1 cellular context compared by ENCODE assay signal in the genomic region with DNA sequence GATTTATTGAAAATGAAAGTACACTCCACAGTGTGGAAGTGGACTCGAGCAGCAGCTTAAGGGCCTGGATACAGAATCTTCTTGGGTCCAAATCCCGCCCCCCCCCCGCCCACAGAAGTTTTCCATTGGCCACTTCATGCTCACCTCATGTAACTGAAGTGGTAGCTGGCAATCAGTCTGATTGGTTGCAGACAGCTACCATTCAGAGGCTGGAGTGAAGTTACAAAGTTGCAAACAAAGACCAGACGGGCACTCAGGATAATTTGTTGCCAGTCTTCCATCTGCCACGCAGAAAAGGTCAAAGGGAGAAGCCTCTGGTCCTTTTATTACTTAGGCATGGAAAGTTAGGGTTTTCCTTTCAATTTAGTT.
TF ChIP-seq lines count a peak whose summit lies in the region.

No MANE protein-coding gene starts in this region.

TF ChIP-seq in WTC11, 78 proteins besides CTCF, POLR2A, EP300 and RAD21 (continued from another document):
- TF ChIP-seq, protein P1, sequence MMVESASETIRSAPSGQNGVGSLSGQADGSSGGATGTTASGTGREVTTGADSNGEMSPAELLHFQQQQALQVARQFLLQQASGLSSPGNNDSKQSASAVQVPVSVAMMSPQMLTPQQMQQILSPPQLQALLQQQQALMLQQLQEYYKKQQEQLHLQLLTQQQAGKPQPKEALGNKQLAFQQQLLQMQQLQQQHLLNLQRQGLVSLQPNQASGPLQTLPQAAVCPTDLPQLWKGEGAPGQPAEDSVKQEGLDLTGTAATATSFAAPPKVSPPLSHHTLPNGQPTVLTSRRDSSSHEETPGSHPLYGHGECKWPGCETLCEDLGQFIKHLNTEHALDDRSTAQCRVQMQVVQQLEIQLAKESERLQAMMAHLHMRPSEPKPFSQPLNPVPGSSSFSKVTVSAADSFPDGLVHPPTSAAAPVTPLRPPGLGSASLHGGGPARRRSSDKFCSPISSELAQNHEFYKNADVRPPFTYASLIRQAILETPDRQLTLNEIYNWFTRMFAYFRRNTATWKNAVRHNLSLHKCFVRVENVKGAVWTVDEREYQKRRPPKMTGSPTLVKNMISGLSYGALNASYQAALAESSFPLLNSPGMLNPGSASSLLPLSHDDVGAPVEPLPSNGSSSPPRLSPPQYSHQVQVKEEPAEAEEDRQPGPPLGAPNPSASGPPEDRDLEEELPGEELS (CRISPR knock-in tag; IDR thresholded peaks at IDR 0.05) = no peak
- TF ChIP-seq, protein P2, sequence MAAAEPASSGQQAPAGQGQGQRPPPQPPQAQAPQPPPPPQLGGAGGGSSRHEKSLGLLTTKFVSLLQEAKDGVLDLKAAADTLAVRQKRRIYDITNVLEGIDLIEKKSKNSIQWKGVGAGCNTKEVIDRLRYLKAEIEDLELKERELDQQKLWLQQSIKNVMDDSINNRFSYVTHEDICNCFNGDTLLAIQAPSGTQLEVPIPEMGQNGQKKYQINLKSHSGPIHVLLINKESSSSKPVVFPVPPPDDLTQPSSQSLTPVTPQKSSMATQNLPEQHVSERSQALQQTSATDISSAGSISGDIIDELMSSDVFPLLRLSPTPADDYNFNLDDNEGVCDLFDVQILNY (CRISPR knock-in tag; IDR thresholded peaks at IDR 0.05) = no peak
- TF ChIP-seq ZNF671 (CRISPR knock-in tag; IDR thresholded peaks at IDR 0.05) = no peak
- TF ChIP-seq, protein P3, sequence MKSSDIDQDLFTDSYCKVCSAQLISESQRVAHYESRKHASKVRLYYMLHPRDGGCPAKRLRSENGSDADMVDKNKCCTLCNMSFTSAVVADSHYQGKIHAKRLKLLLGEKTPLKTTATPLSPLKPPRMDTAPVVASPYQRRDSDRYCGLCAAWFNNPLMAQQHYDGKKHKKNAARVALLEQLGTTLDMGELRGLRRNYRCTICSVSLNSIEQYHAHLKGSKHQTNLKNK (CRISPR knock-in tag; IDR thresholded peaks at IDR 0.05) = no peak
- TF ChIP-seq, protein P4, sequence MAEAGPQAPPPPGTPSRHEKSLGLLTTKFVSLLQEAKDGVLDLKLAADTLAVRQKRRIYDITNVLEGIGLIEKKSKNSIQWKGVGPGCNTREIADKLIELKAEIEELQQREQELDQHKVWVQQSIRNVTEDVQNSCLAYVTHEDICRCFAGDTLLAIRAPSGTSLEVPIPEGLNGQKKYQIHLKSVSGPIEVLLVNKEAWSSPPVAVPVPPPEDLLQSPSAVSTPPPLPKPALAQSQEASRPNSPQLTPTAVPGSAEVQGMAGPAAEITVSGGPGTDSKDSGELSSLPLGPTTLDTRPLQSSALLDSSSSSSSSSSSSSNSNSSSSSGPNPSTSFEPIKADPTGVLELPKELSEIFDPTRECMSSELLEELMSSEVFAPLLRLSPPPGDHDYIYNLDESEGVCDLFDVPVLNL (CRISPR knock-in tag; IDR thresholded peaks at IDR 0.05; ENCODE audit: borderline replicate concordance, low read depth) = no peak
- no peak for TF ChIP-seq NFATC4 (CRISPR knock-in tag; IDR thresholded peaks at IDR 0.05)
- TF ChIP-seq PRRX2 (CRISPR knock-in tag; IDR thresholded peaks at IDR 0.05) = no peak
- TF ChIP-seq GABPB1 (CRISPR knock-in tag; IDR thresholded peaks at IDR 0.05) = no peak
- TF ChIP-seq MYBL2 (CRISPR knock-in tag; IDR thresholded peaks at IDR 0.05) = no peak
- no peak for TF ChIP-seq ELF4 (CRISPR knock-in tag; IDR thresholded peaks at IDR 0.05; ENCODE audit: low read depth)
- no peak for TF ChIP-seq ETV6 (CRISPR knock-in tag; IDR thresholded peaks at IDR 0.05)
- TF ChIP-seq, protein P5, sequence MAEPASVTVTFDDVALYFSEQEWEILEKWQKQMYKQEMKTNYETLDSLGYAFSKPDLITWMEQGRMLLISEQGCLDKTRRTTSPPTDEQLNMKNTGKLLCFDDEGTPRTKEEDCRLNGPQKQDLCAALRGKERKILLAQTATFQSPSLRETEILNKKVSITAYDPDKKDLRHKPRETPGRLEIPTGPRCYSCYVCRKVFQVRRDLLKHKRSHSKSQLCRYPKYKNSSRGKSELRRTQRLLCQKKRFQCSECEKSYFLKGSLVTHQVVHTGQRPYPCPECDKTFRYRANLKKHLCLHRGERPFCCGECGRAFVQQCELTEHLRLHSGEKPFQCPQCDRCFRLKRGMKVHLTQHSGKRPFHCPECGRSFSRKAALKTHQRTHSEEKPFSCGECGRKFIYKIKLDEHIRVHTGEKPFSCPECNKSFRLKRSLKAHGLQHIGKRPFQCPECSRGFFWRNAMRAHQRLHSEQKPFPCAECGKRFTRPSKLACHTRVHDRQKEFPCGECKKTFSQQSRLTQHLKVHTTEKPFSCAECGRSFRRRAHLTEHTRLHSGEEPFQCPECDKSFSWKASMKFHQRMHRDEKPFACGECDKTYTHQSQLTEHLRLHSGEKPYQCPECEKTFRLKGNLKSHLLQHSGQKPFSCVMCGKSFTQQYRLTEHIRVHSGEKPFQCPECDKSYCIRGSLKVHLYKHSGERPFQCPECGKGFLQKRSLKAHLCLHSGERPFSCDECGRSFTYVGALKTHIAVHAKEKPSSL (CRISPR knock-in tag; conservative IDR thresholded peaks at IDR 0.05) = no peak
- TF ChIP-seq, protein P6, sequence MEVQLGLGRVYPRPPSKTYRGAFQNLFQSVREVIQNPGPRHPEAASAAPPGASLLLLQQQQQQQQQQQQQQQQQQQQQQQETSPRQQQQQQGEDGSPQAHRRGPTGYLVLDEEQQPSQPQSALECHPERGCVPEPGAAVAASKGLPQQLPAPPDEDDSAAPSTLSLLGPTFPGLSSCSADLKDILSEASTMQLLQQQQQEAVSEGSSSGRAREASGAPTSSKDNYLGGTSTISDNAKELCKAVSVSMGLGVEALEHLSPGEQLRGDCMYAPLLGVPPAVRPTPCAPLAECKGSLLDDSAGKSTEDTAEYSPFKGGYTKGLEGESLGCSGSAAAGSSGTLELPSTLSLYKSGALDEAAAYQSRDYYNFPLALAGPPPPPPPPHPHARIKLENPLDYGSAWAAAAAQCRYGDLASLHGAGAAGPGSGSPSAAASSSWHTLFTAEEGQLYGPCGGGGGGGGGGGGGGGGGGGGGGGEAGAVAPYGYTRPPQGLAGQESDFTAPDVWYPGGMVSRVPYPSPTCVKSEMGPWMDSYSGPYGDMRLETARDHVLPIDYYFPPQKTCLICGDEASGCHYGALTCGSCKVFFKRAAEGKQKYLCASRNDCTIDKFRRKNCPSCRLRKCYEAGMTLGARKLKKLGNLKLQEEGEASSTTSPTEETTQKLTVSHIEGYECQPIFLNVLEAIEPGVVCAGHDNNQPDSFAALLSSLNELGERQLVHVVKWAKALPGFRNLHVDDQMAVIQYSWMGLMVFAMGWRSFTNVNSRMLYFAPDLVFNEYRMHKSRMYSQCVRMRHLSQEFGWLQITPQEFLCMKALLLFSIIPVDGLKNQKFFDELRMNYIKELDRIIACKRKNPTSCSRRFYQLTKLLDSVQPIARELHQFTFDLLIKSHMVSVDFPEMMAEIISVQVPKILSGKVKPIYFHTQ (CRISPR knock-in tag; IDR thresholded peaks at IDR 0.05) = no peak
- no peak for TF ChIP-seq RORB (CRISPR knock-in tag; IDR thresholded peaks at IDR 0.05)
TF ChIP-seq in WTC11: peak in this region for 0.
